Comparison of ENCODE assay signal across 8 cellular contexts in genomic region chr22:23182289-23183106, GRCh38. TPM values are rescaled to one million over a fixed set of nuclear protein-coding genes. Genes with fewer than 3 reads are reported as not detected.
DNase-seq lines count a peak whose midpoint lies in the region; ATAC-seq and TF ChIP-seq lines count a peak whose summit lies in the region.

No MANE protein-coding gene starts in this region.

- H2AK5ac ChIP-seq in IMR-90 (ENCODE audit: low read depth, low read length) = peak overlapping the region; percentile 35; the same call in 1 of the 2 replicates

- peaks cover 23 to 61% of the 10 kb centered on the region in 2 experiments for H3K79me1 ChIP-seq in IMR-90 (ENCODE audit: low read depth in 1 of 2, low read length in 2 of 2)

- TF ChIP-seq CTCF in IMR-90 (conservative IDR thresholded peaks at IDR 0.05; ENCODE audit: low read depth, low read length) (no peak), choroid plexus epithelial cell (conservative IDR thresholded peaks at IDR 0.05; ENCODE audit: low read depth, low read length) (no peak)

- H4K5ac ChIP-seq in IMR-90 (ENCODE audit: low read depth, low read length) = no peak overlapping the region

- POLR2A ChIA-PET in IMR-90 (lab: Charles Lee; ENCODE audit: unreplicated experiment) = no interaction called here

- H3K9ac ChIP-seq in BLaER1 treated with 17β-estradiol and CSF1 and Interleukin-3, amounts not matched to agents 10 nM and 100 nM = peak overlapping the region; percentile 76 to 88 (median 80); a peak in 21 of 22 replicates
- peak overlapping the region; percentile 9 for H3K9ac ChIP-seq in IMR-90 (ENCODE audit: low read depth, low read length)
- peak overlapping the region; percentile 41 to 60 for H3K9ac ChIP-seq in mucosa of rectum (ENCODE audit: low read depth in 1 of 2, low read length in 2 of 2)
- H3K9ac ChIP-seq in stomach smooth muscle (ENCODE audit: low read length in 2 of 2) = peak overlapping the region; percentile 44 to 64

- H3K4me2 ChIP-seq in BLaER1 treated with 17β-estradiol and CSF1 and Interleukin-3, amounts not matched to agents 10 nM and 100 nM = peak overlapping the region; percentile 91 to 99 (median 97)
- H3K4me2 ChIP-seq in IMR-90 (ENCODE audit: low read depth, low read length) = peak overlapping the region; percentile 91

- peaks cover 18% of the 10 kb centered on the region for H3K9me1 ChIP-seq in IMR-90 (ENCODE audit: insufficient read depth, low read length)

- dilution Hi-C loops in IMR-90 (cut with HindIII; ENCODE audit: low sequenced_read_pairs, unreplicated experiment) = no loop called here

- H3K56ac ChIP-seq in IMR-90 (ENCODE audit: extremely low read depth, insufficient read depth, low read length) = no peak overlapping the region

- H4K91ac ChIP-seq in IMR-90 (ENCODE audit: insufficient read depth, low read depth, low read length) = no peak overlapping the region

- intact Hi-C loops in IMR-90 (cut with micrococcal nuclease) = loop anchor here (5.0 kb wide), 1 partner anchor 35 kb away; no protein-coding TSS in a partner anchor

- BruUV-seq in IMR-90 (replicated peaks; lab: Mats Ljungman, UMichigan) = no TSS peak

- H3K36me3 ChIP-seq in BLaER1 treated with 17β-estradiol and CSF1 and Interleukin-3, amounts not matched to agents 10 nM and 100 nM = peaks cover 0 to 31% (median 0%) of the 10 kb centered on the region in 11 experiments; a peak in 5 of 22 replicates
- H3K36me3 ChIP-seq in IMR-90 (ENCODE audit: control insufficient read depth, insufficient read depth, low read length) (peaks cover 10% of the 10 kb centered on the region; the same call in 1 of the 2 replicates), mucosa of rectum (ENCODE audit: control insufficient read depth in 2 of 2, insufficient read depth in 2 of 2, low read length in 2 of 2) (no peaks in the 10 kb centered on the region), stomach smooth muscle (ENCODE audit: control insufficient read depth in 2 of 2, insufficient read depth in 2 of 2, low read length in 2 of 2) (no peaks in the 10 kb centered on the region)

- peak overlapping the region in 10 of 11 experiments; percentile 5 to 82 (median 78); a peak in 17 of 22 replicates for H3K27ac ChIP-seq in BLaER1 treated with 17β-estradiol and CSF1 and Interleukin-3, amounts not matched to agents 10 nM and 100 nM
- H3K27ac ChIP-seq in IMR-90 (ENCODE audit: insufficient read depth, low read length) (no peak overlapping the region), mucosa of rectum (ENCODE audit: low read depth in 2 of 2, low read length in 2 of 2) (no peak overlapping the region), stomach smooth muscle (ENCODE audit: low read length) (peak overlapping the region; percentile 46)

- H4K20me1 ChIP-seq in BLaER1 treated with 17β-estradiol and CSF1 and Interleukin-3, amounts not matched to agents 10 nM and 100 nM = peaks cover 15 to 83% (median 47%) of the 10 kb centered on the region in 11 experiments; a peak in 21 of 22 replicates
- peaks cover 54% of the 10 kb centered on the region for H4K20me1 ChIP-seq in IMR-90 (ENCODE audit: insufficient read depth, low read length)

- 0 out of 2 replicates have a peak overlapping the region, but pooled peaks have one; percentile 74 for H3K14ac ChIP-seq in IMR-90 (replicated peaks; ENCODE audit: low read depth, low read length)

- DNase-seq in IMR-90 = peak; percentile 19
- DNase-seq in UCSD-AML1 (lab: John Stamatoyannopoulos, UW; ENCODE audit: unreplicated experiment) = peak; percentile 28
- DNase-seq in choroid plexus epithelial cell (ENCODE audit: low read depth) = peak; percentile 23

- CTCF ChIA-PET in IMR-90 (lab: Yijun Ruan, JAX) = interaction anchor here (0.6 to 1.1 kb wide), 2 partner anchors 34 to 99 kb away, joined by 3 to 6 read pairs (median 4); no protein-coding TSS in a partner anchor

- H4K8ac ChIP-seq in IMR-90 (ENCODE audit: low read depth in 2 of 2, low read length in 2 of 2) = no peak overlapping the region

- peaks cover 0 to 21% (median 0%) of the 10 kb centered on the region in 11 experiments; a peak in 8 of 22 replicates for H3K27me3 ChIP-seq in BLaER1 treated with 17β-estradiol and CSF1 and Interleukin-3, amounts not matched to agents 10 nM and 100 nM
- H3K27me3 ChIP-seq in IMR-90 (ENCODE audit: control insufficient read depth, insufficient read depth, low read length) (no peaks in the 10 kb centered on the region), mucosa of rectum (ENCODE audit: control insufficient read depth in 2 of 2, insufficient read depth in 2 of 2, low read length in 2 of 2) (no peaks in the 10 kb centered on the region), stomach smooth muscle (ENCODE audit: control insufficient read depth in 1 of 2, insufficient read depth in 2 of 2, low read length in 2 of 2) (no peaks in the 10 kb centered on the region)

- peak overlapping the region; percentile 73 for H3K23ac ChIP-seq in IMR-90 (ENCODE audit: low read depth, low read length)

- ATAC-seq in IMR-90 (ENCODE audit: low read depth) = no peak
- ATAC-seq in GM18870 (IDR thresholded peaks at IDR 0.05; ENCODE audit: unreplicated experiment) = no peak
- ATAC-seq in GM18517 (IDR thresholded peaks at IDR 0.05; ENCODE audit: unreplicated experiment) = no peak

- H2AK9ac ChIP-seq in IMR-90 (replicated peaks; ENCODE audit: low read depth, low read length, poor library complexity) = peak overlapping the region; percentile 66

- peaks cover 61 to 88% (median 79%) of the 10 kb centered on the region in 10 experiments for H3K4me1 ChIP-seq in BLaER1 treated with 17β-estradiol and CSF1 and Interleukin-3, amounts not matched to agents 10 nM and 100 nM
- H3K4me1 ChIP-seq in IMR-90 (ENCODE audit: control insufficient read depth, insufficient read depth, low read length) = peaks cover 29% of the 10 kb centered on the region
- peaks cover 32 to 38% of the 10 kb centered on the region in 2 donors for H3K4me1 ChIP-seq in mucosa of rectum (ENCODE audit: control insufficient read depth in 2 of 2, insufficient read depth in 2 of 2, low read length in 2 of 2)
- H3K4me1 ChIP-seq in stomach smooth muscle (ENCODE audit: control insufficient read depth, insufficient read depth, low read length) = peaks cover 56% of the 10 kb centered on the region

- H2BK15ac ChIP-seq in IMR-90 (ENCODE audit: low read depth, low read length) = no peak overlapping the region

- no peak overlapping the region for H2BK120ac ChIP-seq in IMR-90 (ENCODE audit: low read depth, low read length)

- no peak overlapping the region for H2BK20ac ChIP-seq in IMR-90 (ENCODE audit: low read depth, low read length)

- peak overlapping the region; percentile 13 for H2AFZ ChIP-seq in IMR-90 (replicated peaks; ENCODE audit: low read length, poor library complexity)

- H3K9me3 ChIP-seq in BLaER1 treated with 17β-estradiol and CSF1 and Interleukin-3, amounts not matched to agents 10 nM and 100 nM (replicated peaks in 1 of 11) = peaks cover 0 to 2% (median under 1%) of the 10 kb centered on the region in 11 experiments; a peak in 8 of 22 replicates
- H3K9me3 ChIP-seq in IMR-90 (ENCODE audit: control insufficient read depth, insufficient read depth, low read length) (no peaks in the 10 kb centered on the region), mucosa of rectum (ENCODE audit: control insufficient read depth in 2 of 2, low read length in 2 of 2) (no peaks in the 10 kb centered on the region), stomach smooth muscle (ENCODE audit: control insufficient read depth in 2 of 2, low read length in 2 of 2) (no peaks in the 10 kb centered on the region)

- no peak overlapping the region for H2BK5ac ChIP-seq in IMR-90 (ENCODE audit: low read depth, low read length, poor library complexity, severe bottlenecking)

- no peak for TF ChIP-seq POLR2A in IMR-90 (IDR thresholded peaks at IDR 0.05; ENCODE audit: low read depth, low read length)

- no peak for TF ChIP-seq RAD21 in IMR-90 (IDR thresholded peaks at IDR 0.05; ENCODE audit: low read length)

- WGBS in IMR-90 (ENCODE audit: extremely low coverage in 2 of 2, insufficient read length in 1 of 2), 2 experiments = no CpG with 5 or more reads among the region's 13 CpGs

- H3K4ac ChIP-seq in IMR-90 (ENCODE audit: low read depth, low read length) = peak overlapping the region; percentile 41; the same call in 1 of the 2 replicates

- in situ Hi-C loops in IMR-90 (cut with MboI; ENCODE audit: low sequenced_read_pairs) = no loop called here

- peak overlapping the region; percentile 66 to 92 (median 82) for H3K4me3 ChIP-seq in BLaER1 treated with 17β-estradiol and CSF1 and Interleukin-3, amounts not matched to agents 10 nM and 100 nM
- H3K4me3 ChIP-seq in IMR-90 (ENCODE audit: insufficient read depth, low read depth, low read length) (peak overlapping the region; percentile 98), choroid plexus epithelial cell (ENCODE audit: low read depth, low read length) (peak overlapping the region; percentile 77), mucosa of rectum (ENCODE audit: low read length in 2 of 2) (peak overlapping the region; percentile 83 to 85), stomach smooth muscle (ENCODE audit: low read length in 2 of 2) (peak overlapping the region; percentile 70 to 86)

- H3K18ac ChIP-seq in IMR-90 (ENCODE audit: low read depth, low read length) = no peak overlapping the region

TF ChIP-seq in IMR-90, 13 proteins besides CTCF, POLR2A, EP300 and RAD21 (continues in another document):
- TF ChIP-seq CEBPB (IDR thresholded peaks at IDR 0.05; ENCODE audit: low read depth, low read length) (no peak), BHLHE40 (IDR thresholded peaks at IDR 0.05; ENCODE audit: low read depth, low read length) (no peak), CHD1 (IDR thresholded peaks at IDR 0.05; ENCODE audit: low read depth, low read length) (no peak)

RNA-seq across cellular contexts. Expression of gene BCR, which starts 2.2 kb away (rescaled TPM):
- total RNA-seq in IMR-90 (2012; rRNA removed) = 28.9 and 30.8 TPM in 2 replicates
- polyA plus RNA-seq in IMR-90 (2012; rRNA removed) = 43.0 and 44.6 TPM in 2 replicates
- 30.9 and 40.0 TPM in 2 replicates for polyA plus RNA-seq in IMR-90 (2012; cell fraction: cytosol; rRNA removed)
- polyA plus RNA-seq in IMR-90 (2012; cell fraction: nucleus; rRNA removed; ENCODE audit: low replicate concordance) = 36.1 and 42.1 TPM in 2 replicates

RNA-seq across cellular contexts. Expression of gene RAB36, which starts 37.2 kb away (rescaled TPM):
- total RNA-seq in IMR-90 (2012; rRNA removed) = 2.5 and 3.6 TPM in 2 replicates
- polyA plus RNA-seq in IMR-90 (2012; rRNA removed) = 4.0 TPM in 2 replicates
- 2.3 and 3.7 TPM in 2 replicates for polyA plus RNA-seq in IMR-90 (2012; cell fraction: cytosol; rRNA removed)
- polyA plus RNA-seq in IMR-90 (2012; cell fraction: nucleus; rRNA removed; ENCODE audit: low replicate concordance) = 4.6 and 6.6 TPM in 2 replicates

RNA-seq across cellular contexts. Expression of gene RSPH14, which starts 40.7 kb away (rescaled TPM):
- total RNA-seq in IMR-90 (2012; rRNA removed) = not detected in 2 replicates
- polyA plus RNA-seq in IMR-90 (2012; rRNA removed) = 0.10 TPM in 1 of 2 replicates, not detected in the other
- polyA plus RNA-seq in IMR-90 (2012; cell fraction: cytosol; rRNA removed) = 0.18 and 0.21 TPM in 2 replicates
- polyA plus RNA-seq in IMR-90 (2012; cell fraction: nucleus; rRNA removed; ENCODE audit: low replicate concordance) = not detected in 2 replicates

Comparison
In these comparisons a context has a peak if more than half of its experiments do, and no peak if none do; other contexts are left out.
1. H3K27ac ChIP-seq: peak in BLaER1 treated with 17β-estradiol and CSF1 and Interleukin-3, amounts not matched to agents 10 nM and 100 nM (10 of 11) and stomach smooth muscle (single experiment); none in IMR-90 (single experiment) and mucosa of rectum (0 of 2).
2. H3K9ac ChIP-seq: peak in every context shown above with its lines; median percentile 80 in BLaER1 treated with 17β-estradiol and CSF1 and Interleukin-3, amounts not matched to agents 10 nM and 100 nM; 54 in stomach smooth muscle; 50 in mucosa of rectum; 9 in IMR-90.
3. Peak in every context shown above with its lines, with median percentiles within 50 percentile points of each other: H3K4me3 ChIP-seq and DNase-seq.